24 cellular contexts compared by ENCODE assay signal in genomic region chr1:202562443-202563060, GRCh38.
DNase-seq lines count a peak whose midpoint lies in the region; ATAC-seq and TF ChIP-seq lines count a peak whose summit lies in the region.
"Had no signal": no experiment of that assay in that cellular context is flagged by ENCODE, and none has a peak within 500 bp of the region (broad histone marks: within the 10 kb centered on the region; RNA-seq: fewer than 3 reads in every experiment).

No MANE protein-coding gene starts in this region.

- 70 to 85% methylated on average over 13 of the region's 13 CpGs for WGBS in testis, 2 donors

- DNase-seq in GM23338 (ENCODE audit: low spot score) (no peak), astrocyte of the hippocampus (ENCODE audit: low read depth, low spot score) (peak; percentile 60), mesothelial cell of epicardium (ENCODE audit: low spot score in 2 of 2, unreplicated experiment in 2 of 2) (no peak), testis (no peak), C1 segment of cervical spinal cord (lab: John Stamatoyannopoulos, UW) (no peak), NCI-H82 treated with DMSO at 0.1 percent for 48 hours (lab: John Stamatoyannopoulos, UW; ENCODE audit: unreplicated experiment) (no peak)
- DNase-seq: activated CD8-positive, alpha-beta memory T cell treated with anti-CD3 and anti-CD28 coated beads for 24 hours; activated naive CD4-positive, alpha-beta T cell treated with anti-CD3 and anti-CD28 coated beads, Interleukin-2, amount 50 U/mL, for 16 hours; activated T-cell treated with anti-CD3 and anti-CD28 coated beads, Interleukin-2, amount 50 U/mL, for 4 hours; DMS 273 treated with DMSO at 0.1 percent for 48 hours; foreskin keratinocyte; GDM1; hippocampal formation; NCI-H1436 treated with DMSO at 0.1 percent for 48 hours; NCI-H526 treated with DMSO at 0.1 percent for 48 hours; posterior cingulate gyrus; stimulated activated CD4-positive, alpha-beta T cell treated with anti-CD3 and anti-CD28 coated beads, Interleukin-2, amount 100 ng/mL, for 48 hours had no signal

- ATAC-seq in GM23338 = no peak
- no peak for ATAC-seq in stimulated activated memory B cell treated with anti-CD40 and anti-IgM and Interleukin-4, amounts not matched to agents 10 μg/mL and 1 μg/mL and 100 μg/mL, for 72 hours
- ATAC-seq: activated T-cell treated with anti-CD3 and anti-CD28 coated beads, Interleukin-2, amount 50 U/mL, for 4 hours; foreskin keratinocyte had no signal

- H3K4me3 ChIP-seq in GM23338 (no peak overlapping the region), testis (no peak overlapping the region)
- H3K4me3 ChIP-seq: lung, skin epidermis had no signal

- H3K4me1 ChIP-seq in GM23338 (ENCODE audit: insufficient read depth) (peaks cover 38% of the 10 kb centered on the region), testis (peaks cover 10% of the 10 kb centered on the region)
- H3K4me1 ChIP-seq: foreskin keratinocyte had no signal

- H3K4me3 Mint-ChIP-seq in GM23338 (no peak overlapping the region), mesothelial cell of epicardium (no peak overlapping the region)
- no peak overlapping the region for H3K4me3 Mint-ChIP-seq in stimulated activated memory B cell treated with anti-CD40 and anti-IgM and Interleukin-4, amounts not matched to agents 10 μg/mL and 1 μg/mL and 100 μg/mL, for 72 hours
- H3K4me3 Mint-ChIP-seq: activated T-cell treated with anti-CD3 and anti-CD28 coated beads, Interleukin-2, amount 50 U/mL, for 4 hours; brain; CD4-positive, CD25-positive, alpha-beta regulatory T cell; stimulated activated naive CD8-positive, alpha-beta T cell treated with anti-CD3 and anti-CD28 coated beads, Interleukin-15, Interleukin-2, amounts not matched to agents 100 ng/mL and 50 ng/mL, for 24 hours had no signal

- H3K27me3 ChIP-seq in GM23338 (ENCODE audit: insufficient read depth) (no peaks in the 10 kb centered on the region), testis (no peaks in the 10 kb centered on the region)
- H3K27me3 ChIP-seq: foreskin keratinocyte had no signal

- H3K27ac ChIP-seq in GM23338 (ENCODE audit: low read depth) (peak overlapping the region; percentile 6; the same call in 1 of the 2 replicates), testis (peak overlapping the region; percentile 14 to 55)
- H3K27ac ChIP-seq: foreskin keratinocyte, HL-60 had no signal

- peaks cover 2% of the 10 kb centered on the region for H3K27me3 Mint-ChIP-seq in GM23338 (ENCODE audit: insufficient read depth, low read depth, poor library complexity)
- no peaks in the 10 kb centered on the region for H3K27me3 Mint-ChIP-seq in mesothelial cell of epicardium (ENCODE audit: low read depth)
- no peaks in the 10 kb centered on the region for H3K27me3 Mint-ChIP-seq in stimulated activated memory B cell treated with anti-CD40 and anti-IgM and Interleukin-4, amounts not matched to agents 10 μg/mL and 1 μg/mL and 100 μg/mL, for 72 hours
- H3K27me3 Mint-ChIP-seq: brain; CD4-positive, CD25-positive, alpha-beta regulatory T cell; stimulated activated naive CD8-positive, alpha-beta T cell treated with anti-CD3 and anti-CD28 coated beads, Interleukin-15, Interleukin-2, amounts not matched to agents 100 ng/mL and 50 ng/mL, for 24 hours had no signal

- H3K4me1 Mint-ChIP-seq in GM23338 = peaks cover 57% of the 10 kb centered on the region
- H3K4me1 Mint-ChIP-seq in mesothelial cell of epicardium = peaks cover 41% of the 10 kb centered on the region
- H3K4me1 Mint-ChIP-seq in stimulated activated memory B cell treated with anti-CD40 and anti-IgM and Interleukin-4, amounts not matched to agents 10 μg/mL and 1 μg/mL and 100 μg/mL, for 72 hours = peaks cover 32% of the 10 kb centered on the region

- no peak overlapping the region for H3K4me2 ChIP-seq in GM23338

- H4K20me1 ChIP-seq in GM23338 (replicated peaks; ENCODE audit: insufficient read depth) = no peaks in the 10 kb centered on the region

- no peaks in the 10 kb centered on the region for H3K9me3 Mint-ChIP-seq in GM23338
- H3K9me3 Mint-ChIP-seq in mesothelial cell of epicardium = no peaks in the 10 kb centered on the region
- no peaks in the 10 kb centered on the region for H3K9me3 Mint-ChIP-seq in stimulated activated memory B cell treated with anti-CD40 and anti-IgM and Interleukin-4, amounts not matched to agents 10 μg/mL and 1 μg/mL and 100 μg/mL, for 72 hours
- H3K9me3 Mint-ChIP-seq: activated T-cell treated with anti-CD3 and anti-CD28 coated beads, Interleukin-2, amount 50 U/mL, for 4 hours; brain; CD4-positive, CD25-positive, alpha-beta regulatory T cell; stimulated activated naive CD8-positive, alpha-beta T cell treated with anti-CD3 and anti-CD28 coated beads, Interleukin-15, Interleukin-2, amounts not matched to agents 100 ng/mL and 50 ng/mL, for 24 hours had no signal

- H3K36me3 Mint-ChIP-seq in GM23338 (ENCODE audit: low read depth) (no peaks in the 10 kb centered on the region), mesothelial cell of epicardium (peaks cover 4% of the 10 kb centered on the region)
- peaks cover 7% of the 10 kb centered on the region for H3K36me3 Mint-ChIP-seq in stimulated activated memory B cell treated with anti-CD40 and anti-IgM and Interleukin-4, amounts not matched to agents 10 μg/mL and 1 μg/mL and 100 μg/mL, for 72 hours

- H3K36me3 ChIP-seq in GM23338 (ENCODE audit: insufficient read depth) = no peaks in the 10 kb centered on the region
- no peaks in the 10 kb centered on the region for H3K36me3 ChIP-seq in testis (ENCODE audit: low read depth, missing control alignments)

- TF ChIP-seq CTCF in GM23338 (conservative IDR thresholded peaks at IDR 0.05; ENCODE audit: low read depth in 2 of 2) (no peak), mesothelial cell of epicardium (IDR thresholded peaks at IDR 0.05; ENCODE audit: unreplicated experiment) (no peak), testis (IDR thresholded peaks at IDR 0.05) (no peak)

- intact Hi-C loops in testis (cut with DNase I; ENCODE audit: low total_unique reads) = no loop called here

- H3K9me2 ChIP-seq in GM23338 (ENCODE audit: insufficient read depth) = no peaks in the 10 kb centered on the region

- H3K9me3 ChIP-seq in testis = no peaks in the 10 kb centered on the region

- no peak overlapping the region for H2AFZ ChIP-seq in GM23338

- no peak for TF ChIP-seq POLR2A in testis (IDR thresholded peaks at IDR 0.05)

- no peaks in the 10 kb centered on the region for H3F3A ChIP-seq in GM23338 (replicated peaks; ENCODE audit: low read depth)

- no peaks in the 10 kb centered on the region for H3K79me2 ChIP-seq in GM23338 (replicated peaks; ENCODE audit: insufficient read depth)

- H3K27ac Mint-ChIP-seq in GM23338 (no peak overlapping the region), mesothelial cell of epicardium (peak overlapping the region; percentile 47)
- no peak overlapping the region for H3K27ac Mint-ChIP-seq in stimulated activated memory B cell treated with anti-CD40 and anti-IgM and Interleukin-4, amounts not matched to agents 10 μg/mL and 1 μg/mL and 100 μg/mL, for 72 hours
- H3K27ac Mint-ChIP-seq: CD4-positive, CD25-positive, alpha-beta regulatory T cell; stimulated activated naive CD8-positive, alpha-beta T cell treated with anti-CD3 and anti-CD28 coated beads, Interleukin-15, Interleukin-2, amounts not matched to agents 100 ng/mL and 50 ng/mL, for 24 hours had no signal

TF ChIP-seq in GM23338, 12 proteins besides CTCF, POLR2A, EP300 and RAD21 (continues in another document):
- TF ChIP-seq JUNB (IDR thresholded peaks at IDR 0.05; ENCODE audit: unreplicated experiment) (no peak), EZH2 (IDR thresholded peaks at IDR 0.05; ENCODE audit: low read depth, unreplicated experiment) (no peak), STAT1 (IDR thresholded peaks at IDR 0.05; ENCODE audit: unreplicated experiment) (no peak), EZH2phosphoT487 (IDR thresholded peaks at IDR 0.05; ENCODE audit: unreplicated experiment) (no peak), ETS1 (IDR thresholded peaks at IDR 0.05) (no peak), POLR2AphosphoS5 (IDR thresholded peaks at IDR 0.05; ENCODE audit: low read depth) (no peak), ZNF331 (CRISPR knock-in tag; IDR thresholded peaks at IDR 0.05; ENCODE audit: low read depth) (no peak), NANOG (IDR thresholded peaks at IDR 0.05; ENCODE audit: borderline replicate concordance) (no peak), REST (IDR thresholded peaks at IDR 0.05; ENCODE audit: unreplicated experiment) (no peak)
